8 cellular contexts compared by ENCODE assay signal in the genomic region with DNA sequence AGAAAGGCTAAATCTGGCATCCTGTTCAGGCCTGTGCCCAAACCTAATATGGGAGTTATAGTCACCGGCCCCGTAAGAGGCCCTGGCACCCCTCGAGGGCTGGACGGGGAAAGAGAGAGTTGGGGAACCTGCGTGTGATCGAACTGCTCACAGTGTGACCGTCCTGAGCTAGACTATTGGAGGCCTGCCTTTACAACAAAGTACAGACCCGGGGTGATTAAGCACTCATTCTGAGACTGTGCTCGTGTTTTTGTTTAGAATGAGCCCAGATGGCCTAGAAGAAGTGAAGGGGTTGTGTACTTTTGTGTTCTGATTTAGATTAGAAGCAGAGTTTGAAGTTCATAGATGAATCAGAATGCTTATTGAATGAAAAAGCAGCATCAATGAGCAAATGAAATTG.
"Had no signal": no experiment of that assay in that cellular context is flagged by ENCODE, and none has a peak within 500 bp of the region (broad histone marks: within the 10 kb centered on the region; RNA-seq: fewer than 3 reads in every experiment).

No MANE protein-coding gene starts in this region.

- ATAC-seq: gastroesophageal sphincter had no signal

- H3K4me3 Mint-ChIP-seq: activated B cell treated with CpG ODN at 0.5 μM for 24 hours had no signal

- H3K9me3 Mint-ChIP-seq: activated B cell treated with CpG ODN at 0.5 μM for 24 hours; T-helper 1 cell treated with Interleukin-12 subunit alpha and Interleukin-12 subunit beta and Interleukin-4 antibody, amounts not matched to agents 30 μg/mL and 1 μg/mL, for 36 hours had no signal

- DNase-seq: activated B cell treated with CpG ODN at 0.5 μM for 24 hours; activated gamma-delta T cell; colonic mucosa; effector CD4-positive, alpha-beta T cell; SHP77 treated with DMSO at 0.1 percent for 48 hours; trophoblast cell had no signal

- H3K27ac Mint-ChIP-seq: activated B cell treated with CpG ODN at 0.5 μM for 24 hours had no signal
